Comparison of ENCODE assay signal across 29 cellular contexts in genomic region chr2:146537477-146537876, GRCh38.
"Had no signal": no experiment of that assay in that cellular context is flagged by ENCODE, and none has a peak within 500 bp of the region (broad histone marks: within the 10 kb centered on the region; RNA-seq: fewer than 3 reads in every experiment).

No MANE protein-coding gene starts in this region.

- H3K4me1 ChIP-seq: adrenal gland, body of pancreas, esophagus squamous epithelium, gastroesophageal sphincter, heart right ventricle had no signal

- H3K4me3 ChIP-seq: adrenal gland, body of pancreas, esophagus squamous epithelium, gastroesophageal sphincter, heart right ventricle had no signal

- DNase-seq: activated CD4-positive, alpha-beta memory T cell treated with anti-CD3 and anti-CD28 coated beads for 36 hours; activated CD4-positive, alpha-beta T cell treated with anti-CD3 and anti-CD28 coated beads, Interleukin-2, amount 10 ng/mL, durations not matched to agents 24 days and 14 days; activated CD8-positive, alpha-beta memory T cell treated with anti-CD3 and anti-CD28 coated beads, Interleukin-2, amount 10 ng/mL, durations not matched to agents 7 days and 5 days; activated CD8-positive, alpha-beta memory T cell treated with anti-CD3 and anti-CD28 coated beads, Interleukin-2, amount 50 U/mL, for 4 hours; activated CD8-positive, alpha-beta T cell treated with anti-CD3 and anti-CD28 coated beads, Interleukin-2, amount 10 ng/mL, durations not matched to agents 7 days and 5 days; activated effector memory CD4-positive, alpha-beta T cell treated with anti-CD3 and anti-CD28 coated beads, Interleukin-2, amount 50 U/mL, for 16 hours; activated naive CD4-positive, alpha-beta T cell treated with anti-CD3 and anti-CD28 coated beads for 36 hours; activated naive CD8-positive, alpha-beta T cell treated with anti-CD3 and anti-CD28 coated beads for 36 hours; activated naive CD8-positive, alpha-beta T cell treated with anti-CD3 and anti-CD28 coated beads, Interleukin-2, amount 50 U/mL, for 24 hours; activated T-cell treated with anti-CD3 and anti-CD28 coated beads, Interleukin-2, amount 50 U/mL, for 1 hour; activated T-cell treated with anti-CD3 and anti-CD28 coated beads, Interleukin-2, amount 50 U/mL, for 48 hours; adrenal gland; amygdala; aorta; body of pancreas; caudate nucleus; cortex of kidney; dermis blood vessel endothelial cell; effector CD4-positive, alpha-beta T cell; effector memory CD8-positive, alpha-beta T cell; esophagus squamous epithelium; foreskin melanocyte; heart right ventricle; T-helper 2 cell had no signal

- H3K27ac ChIP-seq: adrenal gland, body of pancreas, epithelial cell of prostate, esophagus squamous epithelium, gastroesophageal sphincter, heart right ventricle had no signal

- H3K36me3 ChIP-seq: adrenal gland, esophagus squamous epithelium, gastroesophageal sphincter, heart right ventricle had no signal

- H3K4me3 Mint-ChIP-seq: activated CD4-positive, alpha-beta memory T cell treated with anti-CD3 and anti-CD28 coated beads for 36 hours; activated CD4-positive, alpha-beta T cell treated with anti-CD3 and anti-CD28 coated beads, Interleukin-2, amount 10 ng/mL, durations not matched to agents 24 days and 14 days; activated CD8-positive, alpha-beta memory T cell treated with anti-CD3 and anti-CD28 coated beads, Interleukin-2, amount 10 ng/mL, durations not matched to agents 7 days and 5 days; activated CD8-positive, alpha-beta T cell treated with anti-CD3 and anti-CD28 coated beads, Interleukin-2, amount 10 ng/mL, durations not matched to agents 7 days and 5 days; activated naive CD4-positive, alpha-beta T cell treated with anti-CD3 and anti-CD28 coated beads for 36 hours; activated naive CD4-positive, alpha-beta T cell treated with anti-CD3 and anti-CD28 coated beads, Interleukin-2, amount 50 U/mL, for 24 hours; activated naive CD8-positive, alpha-beta T cell treated with anti-CD3 and anti-CD28 coated beads for 36 hours; activated naive CD8-positive, alpha-beta T cell treated with anti-CD3 and anti-CD28 coated beads, Interleukin-2, amount 50 U/mL, for 24 hours; activated T-helper 1 cell treated with anti-CD3 and anti-CD28 coated beads, Interleukin-12 subunit alpha, Interleukin-12 subunit beta, Interleukin-2, Interleukin-4 antibody, amounts not matched to agents 30 ng/mL and 10 ng/mL and 1 ng/mL, durations not matched to agents 14 hours and 24 hours and 36 hours; effector memory CD8-positive, alpha-beta T cell had no signal

- ATAC-seq: activated CD8-positive, alpha-beta memory T cell treated with anti-CD3 and anti-CD28 coated beads, Interleukin-2, amount 10 ng/mL, durations not matched to agents 7 days and 5 days; activated CD8-positive, alpha-beta T cell treated with anti-CD3 and anti-CD28 coated beads, Interleukin-2, amount 10 ng/mL, durations not matched to agents 7 days and 5 days; activated naive CD8-positive, alpha-beta T cell treated with anti-CD3 and anti-CD28 coated beads, Interleukin-2, amount 50 U/mL, for 24 hours; body of pancreas; effector memory CD8-positive, alpha-beta T cell; gastroesophageal sphincter; heart right ventricle had no signal

- H3K9me3 Mint-ChIP-seq: activated CD4-positive, alpha-beta memory T cell treated with anti-CD3 and anti-CD28 coated beads for 36 hours; activated CD4-positive, alpha-beta T cell treated with anti-CD3 and anti-CD28 coated beads, Interleukin-2, amount 10 ng/mL, durations not matched to agents 24 days and 14 days; activated T-helper 1 cell treated with anti-CD3 and anti-CD28 coated beads, Interleukin-12 subunit alpha, Interleukin-12 subunit beta, Interleukin-2, Interleukin-4 antibody, amounts not matched to agents 30 ng/mL and 10 ng/mL and 1 ng/mL, durations not matched to agents 14 hours and 24 hours and 36 hours; activated T-helper 2 cell treated with anti-CD3 and anti-CD28 coated beads, Interferon-gamma antibody, Interleukin-2, Interleukin-4, amounts not matched to agents 10 μg/mL and 5 μg/mL and 100 μg/mL, durations not matched to agents 14 hours and 24 hours and 36 hours had no signal

- H3K36me3 Mint-ChIP-seq: activated CD4-positive, alpha-beta memory T cell treated with anti-CD3 and anti-CD28 coated beads for 36 hours; activated CD8-positive, alpha-beta memory T cell treated with anti-CD3 and anti-CD28 coated beads, Interleukin-2, amount 10 ng/mL, durations not matched to agents 7 days and 5 days; activated naive CD4-positive, alpha-beta T cell treated with anti-CD3 and anti-CD28 coated beads, Interleukin-2, amount 50 U/mL, for 24 hours; activated naive CD8-positive, alpha-beta T cell treated with anti-CD3 and anti-CD28 coated beads for 36 hours had no signal

- H3K9me3 ChIP-seq: adrenal gland, body of pancreas, esophagus squamous epithelium, gastroesophageal sphincter had no signal

- H3K27me3 Mint-ChIP-seq: activated CD4-positive, alpha-beta memory T cell treated with anti-CD3 and anti-CD28 coated beads for 36 hours; activated CD4-positive, alpha-beta T cell treated with anti-CD3 and anti-CD28 coated beads, Interleukin-2, amount 10 ng/mL, durations not matched to agents 24 days and 14 days; activated CD8-positive, alpha-beta memory T cell treated with anti-CD3 and anti-CD28 coated beads, Interleukin-2, amount 10 ng/mL, durations not matched to agents 7 days and 5 days; activated naive CD4-positive, alpha-beta T cell treated with anti-CD3 and anti-CD28 coated beads, Interleukin-2, amount 50 U/mL, for 24 hours; activated naive CD8-positive, alpha-beta T cell treated with anti-CD3 and anti-CD28 coated beads for 36 hours; activated naive CD8-positive, alpha-beta T cell treated with anti-CD3 and anti-CD28 coated beads, Interleukin-2, amount 50 U/mL, for 24 hours; effector memory CD8-positive, alpha-beta T cell had no signal

- H3K4me1 Mint-ChIP-seq: activated CD4-positive, alpha-beta T cell treated with anti-CD3 and anti-CD28 coated beads, Interleukin-2, amount 10 ng/mL, durations not matched to agents 24 days and 14 days; activated CD8-positive, alpha-beta memory T cell treated with anti-CD3 and anti-CD28 coated beads, Interleukin-2, amount 10 ng/mL, durations not matched to agents 7 days and 5 days; activated naive CD4-positive, alpha-beta T cell treated with anti-CD3 and anti-CD28 coated beads, Interleukin-2, amount 50 U/mL, for 24 hours; activated naive CD8-positive, alpha-beta T cell treated with anti-CD3 and anti-CD28 coated beads for 36 hours; activated naive CD8-positive, alpha-beta T cell treated with anti-CD3 and anti-CD28 coated beads, Interleukin-2, amount 50 U/mL, for 24 hours had no signal

- H3K27ac Mint-ChIP-seq: activated CD4-positive, alpha-beta memory T cell treated with anti-CD3 and anti-CD28 coated beads for 36 hours; activated CD4-positive, alpha-beta T cell treated with anti-CD3 and anti-CD28 coated beads, Interleukin-2, amount 10 ng/mL, durations not matched to agents 24 days and 14 days; activated CD8-positive, alpha-beta memory T cell treated with anti-CD3 and anti-CD28 coated beads, Interleukin-2, amount 10 ng/mL, durations not matched to agents 7 days and 5 days; activated CD8-positive, alpha-beta T cell treated with anti-CD3 and anti-CD28 coated beads, Interleukin-2, amount 10 ng/mL, durations not matched to agents 7 days and 5 days; activated naive CD4-positive, alpha-beta T cell treated with anti-CD3 and anti-CD28 coated beads for 36 hours; activated naive CD4-positive, alpha-beta T cell treated with anti-CD3 and anti-CD28 coated beads, Interleukin-2, amount 50 U/mL, for 24 hours; activated naive CD8-positive, alpha-beta T cell treated with anti-CD3 and anti-CD28 coated beads for 36 hours; activated naive CD8-positive, alpha-beta T cell treated with anti-CD3 and anti-CD28 coated beads, Interleukin-2, amount 50 U/mL, for 24 hours; activated T-helper 1 cell treated with anti-CD3 and anti-CD28 coated beads, Interleukin-12 subunit alpha, Interleukin-12 subunit beta, Interleukin-2, Interleukin-4 antibody, amounts not matched to agents 30 ng/mL and 10 ng/mL and 1 ng/mL, durations not matched to agents 14 hours and 24 hours and 36 hours; activated T-helper 2 cell treated with anti-CD3 and anti-CD28 coated beads, Interferon-gamma antibody, Interleukin-2, Interleukin-4, amounts not matched to agents 10 μg/mL and 5 μg/mL and 100 μg/mL, durations not matched to agents 14 hours and 24 hours and 36 hours; effector memory CD8-positive, alpha-beta T cell had no signal

- H3K27me3 ChIP-seq: adrenal gland, body of pancreas, esophagus squamous epithelium, gastroesophageal sphincter, heart right ventricle had no signal
